11 cellular contexts compared by ENCODE assay signal in genomic region chr17:29645516-29646051, GRCh38. TPM values are rescaled to one million over a fixed set of nuclear protein-coding genes. Genes with fewer than 3 reads are reported as not detected.
DNase-seq lines count a peak whose midpoint lies in the region; ATAC-seq, FAIRE-seq and TF ChIP-seq lines count a peak whose summit lies in the region.
"Had no signal": no experiment of that assay in that cellular context is flagged by ENCODE, and none has a peak within 500 bp of the region (broad histone marks: within the 10 kb centered on the region; RNA-seq: fewer than 3 reads in every experiment).

No MANE protein-coding gene starts in this region.

- no peak overlapping the region for H3K4me2 ChIP-seq in astrocyte (ENCODE audit: low read length)

- H3K27me3 Mint-ChIP-seq in astrocyte (ENCODE audit: low read depth, unreplicated experiment): no peaks in the 10 kb centered on the region

- peaks cover under 1% of the 10 kb centered on the region for H3K4me1 ChIP-seq in astrocyte (ENCODE audit: insufficient read depth, low read length)
- H3K4me1 ChIP-seq in left lung: peaks cover 21 to 61% of the 10 kb centered on the region in 2 donors
- H3K4me1 ChIP-seq in testis: peaks cover 14% of the 10 kb centered on the region

- no peak overlapping the region for H3K4me3 Mint-ChIP-seq in astrocyte (ENCODE audit: unreplicated experiment)

- H3K9me3 ChIP-seq in astrocyte (ENCODE audit: insufficient read depth, low read depth, low read length): no peaks in the 10 kb centered on the region
- no peaks in the 10 kb centered on the region for H3K9me3 ChIP-seq in left lung
- no peaks in the 10 kb centered on the region for H3K9me3 ChIP-seq in testis

- H3K9me3 Mint-ChIP-seq in astrocyte (ENCODE audit: unreplicated experiment): no peaks in the 10 kb centered on the region

- DNase-seq in NCI-H2227 (lab: John Stamatoyannopoulos, UW; ENCODE audit: unreplicated experiment) (peak; percentile 25), NCI-H2227 treated with DMSO at 0.1 percent for 48 hours (lab: John Stamatoyannopoulos, UW) (no peak), astrocyte (ENCODE audit: low read depth) (peak; percentile 88), left lung (peak in 1 of 2 donors; percentile 63), testis (peak; percentile 86), HT-29 (ENCODE audit: low spot score) (no peak), glomerular visceral epithelial cell (ENCODE audit: extremely low spot score) (no peak), DMS153 treated with DMSO at 0.1 percent for 48 hours (lab: John Stamatoyannopoulos, UW; ENCODE audit: unreplicated experiment) (no peak)
- DNase-seq: SHP77 treated with DMSO at 0.1 percent for 48 hours had no signal

- intact Hi-C loops in left lung (cut with DNase I) (no loop called here), testis (cut with DNase I; ENCODE audit: low total_unique reads) (no loop called here)

- no peaks in the 10 kb centered on the region for H3K79me2 ChIP-seq in astrocyte (ENCODE audit: insufficient read depth, low read length)

- 20 to 35% methylated on average over 5 of the region's 5 CpGs for WGBS in testis, 2 donors

- H3K4me3 ChIP-seq in astrocyte (ENCODE audit: insufficient read depth, low read depth, low read length): no peak overlapping the region
- no peak overlapping the region for H3K4me3 ChIP-seq in left lung
- no peak overlapping the region for H3K4me3 ChIP-seq in testis

- FAIRE-seq in astrocyte (lab: Jason Lieb, UNC): peak; percentile 84
- FAIRE-seq: A204.1, H1 had no signal

- H3K27ac Mint-ChIP-seq in astrocyte (ENCODE audit: unreplicated experiment): no peak overlapping the region

- no peak for TF ChIP-seq CTCF in astrocyte (IDR thresholded peaks at IDR 0.05; ENCODE audit: insufficient read depth, low read depth, low read length)
- no peak for TF ChIP-seq CTCF in left lung (IDR thresholded peaks at IDR 0.05)
- TF ChIP-seq CTCF in testis (IDR thresholded peaks at IDR 0.05): no peak

- no peaks in the 10 kb centered on the region for H3K27me3 ChIP-seq in astrocyte (ENCODE audit: insufficient read depth, low read length)
- H3K27me3 ChIP-seq in left lung: no peaks in the 10 kb centered on the region
- no peaks in the 10 kb centered on the region for H3K27me3 ChIP-seq in testis

- no peak for TF ChIP-seq POLR2A in testis (IDR thresholded peaks at IDR 0.05)

- H3K36me3 Mint-ChIP-seq in astrocyte (ENCODE audit: low read depth, unreplicated experiment): peaks cover 14% of the 10 kb centered on the region

- ATAC-seq in left lung: peak; percentile 53

- H3K27ac ChIP-seq in astrocyte (ENCODE audit: low read depth, low read length): peak overlapping the region; percentile 11
- H3K27ac ChIP-seq in left lung: peak overlapping the region; percentile 51 to 72
- H3K27ac ChIP-seq in testis: peak overlapping the region; percentile 31 to 84

- no peaks in the 10 kb centered on the region for H4K20me1 ChIP-seq in astrocyte (ENCODE audit: insufficient read depth, low read length)

- peaks cover 8% of the 10 kb centered on the region for H3K4me1 Mint-ChIP-seq in astrocyte (ENCODE audit: low read depth, unreplicated experiment)

- H2AFZ ChIP-seq in astrocyte (ENCODE audit: low read depth, low read length): no peak overlapping the region

- H3K36me3 ChIP-seq in astrocyte (ENCODE audit: insufficient read depth, low read length): peaks cover 4% of the 10 kb centered on the region
- H3K36me3 ChIP-seq in left lung: peaks cover 0 to 68% of the 10 kb centered on the region in 2 donors
- H3K36me3 ChIP-seq in testis (ENCODE audit: low read depth, missing control alignments): no peaks in the 10 kb centered on the region

- no peak overlapping the region for H3K9ac ChIP-seq in astrocyte (ENCODE audit: low read length)

RNA-seq across cellular contexts. Expression of gene CORO6, which starts 22.9 kb away (rescaled TPM):
- 8.9 and 9.5 TPM in 2 replicates for total RNA-seq in astrocyte
- total RNA-seq in left lung: 1 to 10 TPM; 3.8 to 3.9 TPM
- 10 to 100 TPM; 11.7 to 15.5 TPM for total RNA-seq in testis
- 6.3 TPM for polyA plus RNA-seq in testis (ENCODE audit: insufficient read depth, low read depth, low replicate concordance)
- total RNA-seq in HT-29 (2014; rRNA removed; shearing (Covaris generic)): 0.25 and 0.26 TPM in 2 replicates

RNA-seq across cellular contexts. Expression of gene ANKRD13B, which starts 52.7 kb away (rescaled TPM):
- total RNA-seq in astrocyte (16.3 and 17.9 TPM in 2 replicates), left lung (10 to 100 TPM in 1 of 2 donors, 1 to 10 TPM in 1; 8.8 to 10.2 TPM), testis (10 to 100 TPM; 48.8 to 59.8 TPM)
- 32.8 TPM for polyA plus RNA-seq in testis (ENCODE audit: insufficient read depth, low read depth, low replicate concordance)
- 26.6 and 28.0 TPM in 2 replicates for total RNA-seq in HT-29 (2014; rRNA removed; shearing (Covaris generic))

RNA-seq across cellular contexts. Expression of gene GIT1, which starts 56.1 kb away (rescaled TPM):
- 48.9 and 52.2 TPM in 2 replicates for total RNA-seq in astrocyte
- total RNA-seq in left lung: 10 to 100 TPM; 40.3 to 48.3 TPM
- total RNA-seq in testis: 100 to 1,000 TPM; 156 to 169 TPM
- 220 TPM for polyA plus RNA-seq in testis (ENCODE audit: insufficient read depth, low read depth, low replicate concordance)
- total RNA-seq in HT-29 (2014; rRNA removed; shearing (Covaris generic)): 52.2 and 56.3 TPM in 2 replicates

Comparison
In these comparisons a context has a peak if more than half of its experiments do, and no peak if none do; other contexts are left out.
1. DNase-seq: peak in NCI-H2227 (single experiment), astrocyte (single experiment) and testis (single experiment); none in NCI-H2227 treated with DMSO at 0.1 percent for 48 hours (single experiment), HT-29 (single experiment), glomerular visceral epithelial cell (single experiment) and DMS153 treated with DMSO at 0.1 percent for 48 hours (single experiment).
2. H3K27ac ChIP-seq: peak in every context shown above with its lines; median percentile 62 in left lung; 58 in testis; 11 in astrocyte.